ENCODE assay signal across 8 cellular contexts in genomic region chr3:149340310-149340933, GRCh38. TPM values are rescaled to one million over a fixed set of nuclear protein-coding genes. Genes with fewer than 3 reads are reported as not detected.
DNase-seq lines count a peak whose midpoint lies in the region; ATAC-seq and TF ChIP-seq lines count a peak whose summit lies in the region.

No MANE protein-coding gene starts in this region.

- no peak for TF ChIP-seq CTCF in Panc1 (IDR thresholded peaks at IDR 0.05)
- no peak for TF ChIP-seq CTCF in foreskin fibroblast (IDR thresholded peaks at IDR 0.05; ENCODE audit: low read depth, low read length)

- no peaks in the 10 kb centered on the region for H3K36me3 ChIP-seq in Panc1 (ENCODE audit: control insufficient read depth, insufficient read depth, low read length)

- in situ Hi-C loops in G401 (cut with HindIII; ENCODE audit: low sequenced_read_pairs): no loop called here
- in situ Hi-C loops in Panc1 (cut with HindIII; ENCODE audit: low pct_unique_long_range_greater_than_20kb, low sequenced_read_pairs): no loop called here

- CTCF ChIA-PET in Panc1 (lab: Charles Lee): interaction anchor here (0.6 to 1.2 kb wide), 4 partner anchors 9 to 220 kb away, joined by 3 to 6 read pairs (median 4); no protein-coding TSS in a partner anchor

- no peaks in the 10 kb centered on the region for H3K27me3 ChIP-seq in Panc1 (ENCODE audit: control insufficient read depth, insufficient read depth, low read length)

- TSS peak; percentile 98 for BruUV-seq in Panc1 (replicated peaks; lab: Mats Ljungman, UMichigan)

- ATAC-seq in Panc1 (peak; percentile 90), GM21381 (IDR thresholded peaks at IDR 0.05; ENCODE audit: unreplicated experiment) (no peak), GM19328 (IDR thresholded peaks at IDR 0.05; ENCODE audit: unreplicated experiment) (no peak)

- DNase-seq in G401 (ENCODE audit: low spot score) (peak; percentile 30), Panc1 (ENCODE audit: low read depth, low spot score) (no peak), foreskin fibroblast (peak; percentile 46 to 70), renal cortical epithelial cell (ENCODE audit: low read depth) (peak; percentile 78), SIG-M5 treated with dmso at 0.1 percent for 504 hours (lab: John Stamatoyannopoulos, UW; ENCODE audit: unreplicated experiment) (no peak), GM19238 (ENCODE audit: insufficient read length, low spot score) (no peak)

- intact Hi-C loops in Panc1 (cut with micrococcal nuclease; ENCODE audit: unreplicated experiment): loop anchor here (2.0 kb wide), 1 partner anchor 26 kb away; no protein-coding TSS in a partner anchor

- H3K4me1 ChIP-seq in Panc1 (ENCODE audit: control insufficient read depth, insufficient read depth, low read length): peaks cover 31% of the 10 kb centered on the region

- peaks cover 36% of the 10 kb centered on the region; the same call in 1 of the 2 replicates for H3K9me3 ChIP-seq in Panc1 (ENCODE audit: control insufficient read depth, insufficient read depth, low read depth, low read length)

- POLR2A ChIA-PET in Panc1 (lab: Charles Lee): interaction anchor here (0.8 to 1.4 kb wide), 6 partner anchors 21 to 37 kb away, joined by 3 to 5 read pairs (median 4); partner anchors contain the start of gene TM4SF1

- peak overlapping the region; percentile 100 for H3K27ac ChIP-seq in Panc1 (ENCODE audit: low read length)

- H3K4me3 ChIP-seq in Panc1 (ENCODE audit: low read depth in 2 of 2, low read length in 2 of 2) (peak overlapping the region; percentile 4 to 27; a peak in 3 of 4 replicates), foreskin fibroblast (ENCODE audit: low read depth in 1 of 2, low read length in 2 of 2) (no peak overlapping the region)

RNA-seq across cellular contexts. Expression of gene TM4SF18, which starts 7.0 kb away (rescaled TPM):
- total RNA-seq in G401 (2014; rRNA removed; shearing (Covaris generic)): 13.4 and 36.7 TPM in 2 replicates
- 54.5 TPM for total RNA-seq in Panc1 (2021; ENCODE audit: unreplicated experiment)
- 34.5 TPM for polyA plus RNA-seq in Panc1 (2012; ENCODE audit: insufficient read length)
- 11.9 and 21.5 TPM in 2 replicates for total RNA-seq in renal cortical epithelial cell

RNA-seq across cellular contexts. Expression of gene TM4SF1, which starts 37.0 kb away (rescaled TPM):
- 1,040 and 1,132 TPM in 2 replicates for total RNA-seq in G401 (2014; rRNA removed; shearing (Covaris generic))
- total RNA-seq in Panc1 (2021; ENCODE audit: unreplicated experiment) (1,063 TPM), renal cortical epithelial cell (63.8 and 247 TPM in 2 replicates)
- 1,714 TPM for polyA plus RNA-seq in Panc1 (2012; ENCODE audit: insufficient read length)

Comparison
In these comparisons a context has a peak if more than half of its experiments do, and no peak if none do; other contexts are left out.
1. DNase-seq: peak in G401 (single experiment), foreskin fibroblast (2 of 2) and renal cortical epithelial cell (single experiment); none in Panc1 (single experiment), SIG-M5 treated with dmso at 0.1 percent for 504 hours (single experiment) and GM19238 (single experiment).
2. H3K4me3 ChIP-seq: peak in Panc1 (2 of 2); none in foreskin fibroblast (0 of 2).